In genomic region chr11:17740649-17741235, GRCh38 we compare ENCODE assay signal across 27 cellular contexts. TPM values are rescaled to one million over a fixed set of nuclear protein-coding genes. Genes with fewer than 3 reads are reported as not detected.
DNase-seq lines count a peak whose midpoint lies in the region; ATAC-seq, FAIRE-seq and TF ChIP-seq lines count a peak whose summit lies in the region.
"Had no signal": no experiment of that assay in that cellular context is flagged by ENCODE, and none has a peak within 500 bp of the region (broad histone marks: within the 10 kb centered on the region; RNA-seq: fewer than 3 reads in every experiment).

No MANE protein-coding gene starts in this region.

- ATAC-seq in upper lobe of right lung, result no peak
- ATAC-seq: A549, HCT116 had no signal

- H2AK5ac ChIP-seq in neuronal stem cell (ENCODE audit: low read depth, low read length), result no peak overlapping the region

- no peak for TF ChIP-seq POLR2A in erythroblast (IDR thresholded peaks at IDR 0.05; ENCODE audit: low read length)

- intact Hi-C loops in cardiac septum (cut with DNase I), result no loop called here
- intact Hi-C loops in kidney (cut with DNase I), result no loop called here
- intact Hi-C loops in upper lobe of right lung (cut with DNase I), result no loop called here

- H2BK12ac ChIP-seq in neuronal stem cell (ENCODE audit: low read length), result no peak overlapping the region

- no peak overlapping the region for H2BK120ac ChIP-seq in neuronal stem cell (ENCODE audit: low read depth, low read length)

- H3K9me3 ChIP-seq in right atrium auricular region (no peaks in the 10 kb centered on the region), kidney (ENCODE audit: control insufficient read depth in 1 of 2, low read length in 2 of 2) (no peaks in the 10 kb centered on the region), neuronal stem cell (replicated peaks in 1 of 2; ENCODE audit: control insufficient read depth in 2 of 2, insufficient read depth in 1 of 2, low read depth in 1 of 2, low read length in 2 of 2) (peaks cover 0 to 2% of the 10 kb centered on the region in 2 donors), upper lobe of right lung (no peaks in the 10 kb centered on the region)
- H3K9me3 ChIP-seq: A549 had no signal

- H3K36me3 ChIP-seq in right atrium auricular region (no peaks in the 10 kb centered on the region), kidney (ENCODE audit: control insufficient read depth in 1 of 2, insufficient read depth in 2 of 2, low read length in 2 of 2) (no peaks in the 10 kb centered on the region), neuronal stem cell (replicated peaks in 1 of 2; ENCODE audit: control insufficient read depth in 2 of 2, insufficient read depth in 2 of 2, low read length in 2 of 2) (no peaks in the 10 kb centered on the region), upper lobe of right lung (no peaks in the 10 kb centered on the region)
- H3K36me3 ChIP-seq: BLaER1 treated with 17β-estradiol and CSF1 and Interleukin-3, amounts not matched to agents 10 nM and 100 nM had no signal

- H3K18ac ChIP-seq in neuronal stem cell (ENCODE audit: low read length), result peak overlapping the region; percentile 27

- H3K79me1 ChIP-seq in neuronal stem cell (ENCODE audit: low read depth, low read length), result no peaks in the 10 kb centered on the region

- no peak overlapping the region for H3K23ac ChIP-seq in neuronal stem cell (ENCODE audit: low read depth, low read length, poor library complexity)

- H2AFZ ChIP-seq in neuronal stem cell (ENCODE audit: low read length), result no peak overlapping the region

- WGBS in neuronal stem cell (ENCODE audit: extremely low coverage in 2 of 2, insufficient read length in 2 of 2, insufficient replicate concordance in 1 of 2), 2 donors, result no CpG with 5 or more reads among the region's 7 CpGs

- no peak overlapping the region for H3K4ac ChIP-seq in neuronal stem cell (ENCODE audit: low read length)

- H2BK5ac ChIP-seq in neuronal stem cell (ENCODE audit: low read length), result no peak overlapping the region

- no peak overlapping the region for H4K91ac ChIP-seq in neuronal stem cell (ENCODE audit: low read depth, low read length, poor library complexity)

- no peak overlapping the region for H3K14ac ChIP-seq in neuronal stem cell (ENCODE audit: low read length)

- H3K4me3 ChIP-seq in right atrium auricular region (no peak overlapping the region), kidney (ENCODE audit: low read length in 2 of 2) (no peak overlapping the region), neuronal stem cell (ENCODE audit: low read length in 2 of 2) (no peak overlapping the region), upper lobe of right lung (no peak overlapping the region)
- H3K4me3 ChIP-seq: A549; BLaER1 treated with 17β-estradiol and CSF1 and Interleukin-3, amounts not matched to agents 10 nM and 100 nM had no signal

- H3K27me3 ChIP-seq in right atrium auricular region (peaks cover 5 to 33% of the 10 kb centered on the region in 2 donors), neuronal stem cell (ENCODE audit: control insufficient read depth in 3 of 3, insufficient read depth in 3 of 3, low read depth in 1 of 3, low read length in 3 of 3) (peaks cover 0 to 16% (median 5%) of the 10 kb centered on the region in 3 experiments), upper lobe of right lung (peaks cover 37% of the 10 kb centered on the region)

- TF ChIP-seq CTCF in right atrium auricular region (IDR thresholded peaks at IDR 0.05) (no peak), kidney (IDR thresholded peaks at IDR 0.05; ENCODE audit: borderline replicate concordance, extremely low read depth, insufficient read depth) (no peak), upper lobe of right lung (IDR thresholded peaks at IDR 0.05) (no peak)

- H2BK15ac ChIP-seq in neuronal stem cell (ENCODE audit: low read length), result no peak overlapping the region

- H3K4me1 ChIP-seq in right atrium auricular region (peaks cover 0 to 2% of the 10 kb centered on the region in 2 donors), kidney (ENCODE audit: control insufficient read depth in 1 of 2, insufficient read depth in 1 of 2, low read depth in 1 of 2, low read length in 2 of 2) (no peaks in the 10 kb centered on the region), neuronal stem cell (ENCODE audit: control insufficient read depth in 2 of 2, insufficient read depth in 1 of 2, low read depth in 1 of 2, low read length in 2 of 2) (peaks cover 36 to 38% of the 10 kb centered on the region in 2 donors), upper lobe of right lung (no peaks in the 10 kb centered on the region)
- H3K4me1 ChIP-seq: A549 had no signal

- no peak overlapping the region for H3K4me2 ChIP-seq in neuronal stem cell (ENCODE audit: insufficient read depth, low read length, poor library complexity, severe bottlenecking)
- H3K4me2 ChIP-seq: A549; BLaER1 treated with 17β-estradiol and CSF1 and Interleukin-3, amounts not matched to agents 10 nM and 100 nM had no signal

- H3K27ac ChIP-seq in right atrium auricular region (no peak overlapping the region), kidney (ENCODE audit: low read depth in 2 of 2, low read length in 2 of 2) (no peak overlapping the region), neuronal stem cell (replicated peaks; ENCODE audit: low read length) (no peak overlapping the region), upper lobe of right lung (no peak overlapping the region)
- H3K27ac ChIP-seq: A549; BLaER1 treated with 17β-estradiol and CSF1 and Interleukin-3, amounts not matched to agents 10 nM and 100 nM; HL-60 had no signal

- H3K9ac ChIP-seq in kidney (ENCODE audit: low read length in 2 of 2) (no peak overlapping the region), neuronal stem cell (ENCODE audit: low read depth, low read length, poor library complexity) (no peak overlapping the region)
- H3K9ac ChIP-seq: BLaER1 treated with 17β-estradiol and CSF1 and Interleukin-3, amounts not matched to agents 10 nM and 100 nM had no signal

- FAIRE-seq in kidney (lab: Jason Lieb, UNC), result no peak
- FAIRE-seq: A549, D721Med had no signal

- no peak overlapping the region for H4K8ac ChIP-seq in neuronal stem cell (ENCODE audit: low read depth, low read length)

- DNase-seq in cardiac septum (ENCODE audit: low spot score) (peak; percentile 57), right atrium auricular region (ENCODE audit: low spot score) (no peak), kidney (peak; percentile 35), neuronal stem cell (ENCODE audit: low spot score) (no peak), upper lobe of right lung (peak; percentile 37), iPS-NIHi7 (ENCODE audit: extremely low spot score) (no peak), erythroblast (lab: John Stamatoyannopoulos, UW) (no peak), NCI-H2227 (lab: John Stamatoyannopoulos, UW; ENCODE audit: unreplicated experiment) (no peak)
- DNase-seq: AML-193; CD4-positive, alpha-beta T cell; GOT3; Karpas-422; NCI-H1092; NCI-H1417 treated with DMSO at 0.1 percent for 48 hours; NCI-H1694 treated with DMSO at 0.1 percent for 48 hours; NCI-H2081; NCI-H226; NCI-H510A; NCI-H69; RPMI8226; SHP77 had no signal

RNA-seq across cellular contexts. Expression of gene KCNC1, which starts 6.2 kb away (rescaled TPM):
- total RNA-seq in cardiac septum (0.05 TPM), right atrium auricular region (not detected), kidney (0.03 TPM), upper lobe of right lung (not detected)
- not detected for polyA plus RNA-seq in kidney (ENCODE audit: insufficient read depth, low read depth, low replicate concordance)
- 2.0 TPM for polyA plus RNA-seq in neuronal stem cell (2013, experiment 1 of 2)
- 1.9 TPM for polyA plus RNA-seq in neuronal stem cell (2013, experiment 2 of 2)
- total RNA-seq: CD4-positive, alpha-beta T cell had no signal

RNA-seq across cellular contexts. Expression of gene MYOD1, which starts 21.4 kb away (rescaled TPM):
- not detected for total RNA-seq in cardiac septum
- not detected for total RNA-seq in right atrium auricular region
- total RNA-seq in kidney, result not detected
- not detected for polyA plus RNA-seq in kidney (ENCODE audit: insufficient read depth, low read depth, low replicate concordance)
- polyA plus RNA-seq in neuronal stem cell (2013, experiment 1 of 2), result not detected
- polyA plus RNA-seq in neuronal stem cell (2013, experiment 2 of 2), result not detected
- not detected for total RNA-seq in upper lobe of right lung
- total RNA-seq: CD4-positive, alpha-beta T cell; SK-MEL-5 had no signal
- polyA plus RNA-seq: A549 had no signal

Comparison
In these comparisons a context has a peak if more than half of its experiments do, and no peak if none do; other contexts are left out.
1. DNase-seq: peak in cardiac septum (single experiment), kidney (single experiment) and upper lobe of right lung (single experiment); none in right atrium auricular region (single experiment), neuronal stem cell (single experiment), iPS-NIHi7 (single experiment), erythroblast (0 of 2) and NCI-H2227 (single experiment).